ENCODE assay signal across 31 cellular contexts in genomic region chr2:160871953-160872352, GRCh38.
"Had no signal": no experiment of that assay in that cellular context is flagged by ENCODE, and none has a peak within 500 bp of the region (broad histone marks: within the 10 kb centered on the region; RNA-seq: fewer than 3 reads in every experiment).

No MANE protein-coding gene starts in this region.

- DNase-seq: activated CD4-positive, alpha-beta memory T cell treated with anti-CD3 and anti-CD28 coated beads, Interleukin-2, amount 10 ng/mL, durations not matched to agents 7 days and 5 days; activated CD4-positive, alpha-beta T cell treated with anti-CD3 and anti-CD28 coated beads for 1 hour; activated CD4-positive, alpha-beta T cell treated with anti-CD3 and anti-CD28 coated beads for 4 hours; activated CD4-positive, alpha-beta T cell treated with anti-CD3 and anti-CD28 coated beads, Interleukin-2, amount 10 ng/mL, durations not matched to agents 7 days and 5 days; activated CD4-positive, alpha-beta T cell treated with anti-CD3 and anti-CD28 coated beads, Interleukin-2, amount 50 U/mL, for 4 hours; activated CD8-positive, alpha-beta memory T cell treated with anti-CD3 and anti-CD28 coated beads, Interleukin-2, amount 50 U/mL, for 48 hours; activated effector memory CD4-positive, alpha-beta T cell treated with Interleukin-2 at 50 U/mL for 16 hours; activated gamma-delta T cell treated with Interleukin-2 at 50 U/mL for 16 hours; activated naive CD4-positive, alpha-beta T cell treated with anti-CD3 and anti-CD28 coated beads, Interleukin-2, amount 50 U/mL, for 16 hours; activated naive CD4-positive, alpha-beta T cell treated with Interleukin-2 at 50 U/mL for 16 hours; activated T-cell treated with anti-CD3 and anti-CD28 coated beads for 4 hours; activated T-cell treated with anti-CD3 and anti-CD28 coated beads, Interleukin-2, amount 50 U/mL, for 24 hours; amniotic stem cell; anterior cingulate cortex; brain microvascular endothelial cell; caudate nucleus; cortex of kidney; effector CD8-positive, alpha-beta T cell; esophagus squamous epithelium; foreskin melanocyte; T-helper 2 cell had no signal

- H3K4me1 Mint-ChIP-seq: activated CD4-positive, alpha-beta memory T cell treated with anti-CD3 and anti-CD28 coated beads, Interleukin-2, amount 10 ng/mL, durations not matched to agents 7 days and 5 days; activated CD4-positive, alpha-beta T cell treated with anti-CD3 and anti-CD28 coated beads, Interleukin-2, amount 10 ng/mL, durations not matched to agents 7 days and 5 days; activated T-helper 17 cell treated with anti-CD3 and anti-CD28 coated beads, Interleukin-2, amount 50 U/mL, for 72 hours had no signal

- H3K27ac Mint-ChIP-seq: activated CD4-positive, alpha-beta memory T cell treated with anti-CD3 and anti-CD28 coated beads, Interleukin-2, amount 10 ng/mL, durations not matched to agents 7 days and 5 days; activated CD4-positive, alpha-beta T cell treated with anti-CD3 and anti-CD28 coated beads, Interleukin-2, amount 10 ng/mL, durations not matched to agents 7 days and 5 days; activated naive CD8-positive, alpha-beta T cell; activated T-cell treated with anti-CD3 and anti-CD28 coated beads, Interleukin-2, amount 50 U/mL, for 24 hours; activated T-helper 17 cell treated with anti-CD3 and anti-CD28 coated beads, Interleukin-2, amount 50 U/mL, for 72 hours; WTC11 had no signal

- H3K27ac ChIP-seq: brain microvascular endothelial cell, epithelial cell of prostate, gastroesophageal sphincter had no signal

- H3K4me3 ChIP-seq: esophagus squamous epithelium, gastroesophageal sphincter had no signal

- H3K9me3 Mint-ChIP-seq: activated CD4-positive, alpha-beta memory T cell treated with anti-CD3 and anti-CD28 coated beads, Interleukin-2, amount 10 ng/mL, durations not matched to agents 7 days and 5 days; activated CD4-positive, alpha-beta T cell treated with anti-CD3 and anti-CD28 coated beads, Interleukin-2, amount 10 ng/mL, durations not matched to agents 7 days and 5 days; activated T-cell treated with anti-CD3 and anti-CD28 coated beads, Interleukin-2, amount 50 U/mL, for 24 hours; activated T-helper 17 cell treated with anti-CD3 and anti-CD28 coated beads, Interleukin-2, amount 50 U/mL, for 72 hours had no signal

- H3K36me3 Mint-ChIP-seq: WTC11 had no signal

- H3K9me3 ChIP-seq: esophagus squamous epithelium, gastroesophageal sphincter had no signal

- ATAC-seq: activated T-helper 17 cell treated with anti-CD3 and anti-CD28 coated beads, Interleukin-2, amount 50 U/mL, for 72 hours; gastroesophageal sphincter; WTC11 had no signal

- H3K27me3 ChIP-seq: brain microvascular endothelial cell, esophagus squamous epithelium, gastroesophageal sphincter had no signal

- H3K36me3 ChIP-seq: brain microvascular endothelial cell, esophagus squamous epithelium, gastroesophageal sphincter had no signal

- H3K4me3 Mint-ChIP-seq: activated CD4-positive, alpha-beta memory T cell treated with anti-CD3 and anti-CD28 coated beads, Interleukin-2, amount 10 ng/mL, durations not matched to agents 7 days and 5 days; activated CD4-positive, alpha-beta T cell treated with anti-CD3 and anti-CD28 coated beads, Interleukin-2, amount 10 ng/mL, durations not matched to agents 7 days and 5 days; activated naive CD8-positive, alpha-beta T cell; activated T-cell treated with anti-CD3 and anti-CD28 coated beads, Interleukin-2, amount 50 U/mL, for 24 hours; activated T-helper 17 cell treated with anti-CD3 and anti-CD28 coated beads, Interleukin-2, amount 50 U/mL, for 72 hours; WTC11 had no signal

- FAIRE-seq: astrocyte, bronchial epithelial cell, colon, endometrium, endothelial cell of umbilical vein had no signal

- H3K27me3 Mint-ChIP-seq: activated CD4-positive, alpha-beta memory T cell treated with anti-CD3 and anti-CD28 coated beads, Interleukin-2, amount 10 ng/mL, durations not matched to agents 7 days and 5 days; activated CD4-positive, alpha-beta T cell treated with anti-CD3 and anti-CD28 coated beads, Interleukin-2, amount 10 ng/mL, durations not matched to agents 7 days and 5 days; activated naive CD8-positive, alpha-beta T cell; activated T-cell treated with anti-CD3 and anti-CD28 coated beads, Interleukin-2, amount 50 U/mL, for 24 hours; activated T-helper 17 cell treated with anti-CD3 and anti-CD28 coated beads, Interleukin-2, amount 50 U/mL, for 72 hours had no signal
